Comparison of ENCODE assay signal across 8 cellular contexts in genomic region chr1:23743287-23744052, GRCh38. TPM values are rescaled to one million over a fixed set of nuclear protein-coding genes. Genes with fewer than 3 reads are reported as not detected.
DNase-seq lines count a peak whose midpoint lies in the region; ATAC-seq and TF ChIP-seq lines count a peak whose summit lies in the region.

ELOA (plus strand) TSS chr1:23743471; CDS start chr1:23743504, 33 bp downstream.

- H3K4me1 ChIP-seq in NT2/D1 (ENCODE audit: insufficient read depth, insufficient read length) (no peaks in the 10 kb centered on the region), mononuclear cell (ENCODE audit: insufficient read depth, low read length) (peaks cover 24% of the 10 kb centered on the region)

- H3K27me3 ChIP-seq in BJ (ENCODE audit: control insufficient read depth, insufficient read depth, low read length) (no peaks in the 10 kb centered on the region), NT2/D1 (ENCODE audit: insufficient read depth, insufficient read length) (no peaks in the 10 kb centered on the region), mononuclear cell (ENCODE audit: insufficient read depth, low read length) (no peaks in the 10 kb centered on the region)

- CTCF ChIA-PET in BJ (lab: Yijun Ruan, JAX) = interaction anchor here (0.9 to 3.3 kb wide), 2 partner anchors 21 to 28 kb away, joined by 3 to 14 read pairs; no protein-coding TSS in a partner anchor

- DNase-seq in BJ (ENCODE audit: low read depth) (no peak), NT2/D1 (ENCODE audit: low read depth, low spot score) (peak; percentile 57), epidermal melanocyte (ENCODE audit: insufficient read length, low spot score) (peak; percentile 88)
- DNase-seq in activated CD8-positive, alpha-beta memory T cell treated with anti-CD3 and anti-CD28 coated beads, Interleukin-2, amount 50 U/mL, for 48 hours = peak; percentile 89
- peak; percentile 45 to 52 for DNase-seq in stimulated activated CD8-positive, alpha-beta memory T cell treated with anti-CD3 and anti-CD28 coated beads, Interleukin-4, amount 100 ng/mL, for 1 hour (ENCODE audit: low read depth in 2 of 2, low spot score in 1 of 2)

- H3K36me3 ChIP-seq in BJ (ENCODE audit: control insufficient read depth, insufficient read depth, low read length) = no peaks in the 10 kb centered on the region
- H3K36me3 ChIP-seq in NT2/D1 (ENCODE audit: insufficient read depth, insufficient read length, low read length) = peaks cover 21% of the 10 kb centered on the region

- no peaks in the 10 kb centered on the region for H3K9me3 ChIP-seq in NT2/D1 (ENCODE audit: insufficient read depth, low read length)
- no peaks in the 10 kb centered on the region for H3K9me3 ChIP-seq in mononuclear cell (ENCODE audit: low read depth, low read length)

- peak; percentile 83 for ATAC-seq in GM19025 (IDR thresholded peaks at IDR 0.05; ENCODE audit: low read depth, unreplicated experiment)
- ATAC-seq in HG03378 (IDR thresholded peaks at IDR 0.05; ENCODE audit: unreplicated experiment) = peak; percentile 47

- TF ChIP-seq CTCF in BJ (IDR thresholded peaks at IDR 0.05; ENCODE audit: insufficient read depth, low read depth, low read length) = no peak

- POLR2A ChIA-PET in BJ (lab: Charles Lee) = no interaction called here

- H3K9ac ChIP-seq in NT2/D1 (ENCODE audit: insufficient read length, low read depth) = peak within 1 kb of the TSS; percentile 92

- H3K4me3 ChIP-seq in BJ (ENCODE audit: low read depth, low read length) (peak within 1 kb of the TSS; percentile 92), NT2/D1 (ENCODE audit: insufficient read length, low read depth) (peak within 1 kb of the TSS; percentile 86), mononuclear cell (ENCODE audit: low read length) (peak within 1 kb of the TSS; percentile 87)

RNA-seq across cellular contexts. Expression of gene ELOA, which starts in this region (rescaled TPM):
- polyA plus RNA-seq in BJ (2011; rRNA removed) = 21.5 and 24.5 TPM in 2 replicates
- polyA minus RNA-seq in BJ (2011; rRNA and poly(A)+ RNA removed) = 16.2 and 17.2 TPM in 2 replicates
- 42.1 TPM for total RNA-seq in mononuclear cell
